In the genomic region with DNA sequence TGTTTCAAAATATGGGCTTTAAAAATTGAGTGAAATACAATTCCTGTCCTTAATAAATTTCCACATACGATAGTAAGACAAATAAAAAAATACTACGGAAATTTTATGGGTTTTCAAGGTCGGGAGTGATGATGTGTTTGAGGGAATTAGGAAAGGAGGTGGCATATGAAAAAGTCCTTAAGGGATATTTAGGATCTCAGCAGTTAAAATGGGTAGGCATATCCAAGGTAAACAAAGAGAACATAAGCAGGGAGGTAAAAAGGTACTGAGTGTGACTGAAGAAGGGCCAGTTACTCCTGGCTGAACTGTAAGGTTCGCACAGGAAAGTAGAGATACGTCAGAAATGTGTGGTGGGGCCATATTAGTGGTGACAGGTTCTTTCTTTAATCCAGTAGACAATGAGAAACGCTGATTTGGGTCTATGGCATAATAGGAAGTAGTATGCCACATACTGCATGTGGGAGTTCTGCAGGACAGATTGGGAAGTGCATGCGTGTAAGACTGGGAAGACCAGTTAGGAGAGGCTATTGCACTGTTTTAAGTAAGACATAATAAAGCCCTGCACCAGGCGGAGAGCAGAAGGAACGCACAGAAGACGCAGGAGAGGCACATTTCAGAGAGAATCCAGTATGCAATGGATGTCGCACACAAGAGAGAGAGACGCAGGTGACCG, we compare ENCODE assay signal across 8 cellular contexts. TPM values are rescaled to one million over a fixed set of nuclear protein-coding genes. Genes with fewer than 3 reads are reported as not detected.
DNase-seq lines count a peak whose midpoint lies in the region; ATAC-seq and TF ChIP-seq lines count a peak whose summit lies in the region.

No MANE protein-coding gene starts in this region.

- H4K20me1 ChIP-seq in Karpas-422 (ENCODE audit: insufficient read depth, low read depth, low read length) = peaks cover 30% of the 10 kb centered on the region

- no peak overlapping the region for H3K4me3 Mint-ChIP-seq in endothelial cell (ENCODE audit: unreplicated experiment)

- H3K27me3 Mint-ChIP-seq in endothelial cell (ENCODE audit: unreplicated experiment) = no peaks in the 10 kb centered on the region

- no peaks in the 10 kb centered on the region for H3K9me3 ChIP-seq in Karpas-422 (ENCODE audit: low read length)
- no peaks in the 10 kb centered on the region for H3K9me3 ChIP-seq in mesodermal cell (ENCODE audit: control insufficient read depth, low read length)

- no peaks in the 10 kb centered on the region for H3K27me3 ChIP-seq in Karpas-422 (ENCODE audit: low read length)

- H3K27ac Mint-ChIP-seq in endothelial cell (ENCODE audit: unreplicated experiment) = no peak overlapping the region

- peak overlapping the region; percentile 81 for H3K27ac ChIP-seq in Karpas-422 (ENCODE audit: low read length)
- peak overlapping the region; percentile 89 for H3K27ac ChIP-seq in mesodermal cell (ENCODE audit: low read depth, low read length, severe bottlenecking)
- peak overlapping the region; percentile 32 for H3K27ac ChIP-seq in urinary bladder (ENCODE audit: low read depth)

- H3K9me3 Mint-ChIP-seq in endothelial cell (ENCODE audit: unreplicated experiment) = no peaks in the 10 kb centered on the region

- H3K4me3 ChIP-seq in Karpas-422 (ENCODE audit: low read length) (peak overlapping the region; percentile 74), mesodermal cell (ENCODE audit: extremely low read depth, insufficient read depth, low read length, poor library complexity, severe bottlenecking) (peak overlapping the region; percentile 99), urinary bladder (ENCODE audit: low read depth, low read length) (peak overlapping the region; percentile 43)

- TF ChIP-seq CTCF in AG09319 (IDR thresholded peaks at IDR 0.05; ENCODE audit: low read depth, low read length) (peak; percentile 33), endothelial cell (IDR thresholded peaks at IDR 0.05; ENCODE audit: unreplicated experiment) (no peak)

- no peaks in the 10 kb centered on the region for H3K36me3 Mint-ChIP-seq in endothelial cell (ENCODE audit: low read depth, unreplicated experiment)

- 13 to 14% methylated on average over 12 of the region's 13 CpGs for WGBS in mesodermal cell (ENCODE audit: insufficient coverage in 2 of 2), 2 experiments
- WGBS in urinary bladder = 6% methylated on average over 13 of the region's 13 CpGs

- H3K4me1 ChIP-seq in Karpas-422 (ENCODE audit: low read length) = peaks cover 35% of the 10 kb centered on the region
- H3K4me1 ChIP-seq in mesodermal cell (ENCODE audit: control insufficient read depth, insufficient read depth, low read length, poor library complexity, severe bottlenecking) = peaks cover 6% of the 10 kb centered on the region
- H3K4me1 ChIP-seq in urinary bladder (ENCODE audit: insufficient read depth) = no peaks in the 10 kb centered on the region

- ATAC-seq in GM18870 (IDR thresholded peaks at IDR 0.05; ENCODE audit: unreplicated experiment) = peak; percentile 1

- H3K4me2 ChIP-seq in Karpas-422 (ENCODE audit: low read depth, low read length, poor library complexity, severe bottlenecking) = peak overlapping the region; percentile 84

- peaks cover 40% of the 10 kb centered on the region for H3K79me2 ChIP-seq in Karpas-422 (ENCODE audit: low read length)

- DNase-seq in AG09319 (ENCODE audit: extremely low read depth, low read depth) = peak; percentile 59
- DNase-seq in Karpas-422 = peak; percentile 63
- peak; percentile 77 to 79 for DNase-seq in SHP77 (lab: John Stamatoyannopoulos, UW)
- DNase-seq in endothelial cell (ENCODE audit: low spot score) = peak; percentile 25
- DNase-seq in effector CD8-positive, alpha-beta T cell (lab: John Stamatoyannopoulos, UW) = no peak

- peak overlapping the region; percentile 77 for H3K9ac ChIP-seq in Karpas-422 (ENCODE audit: low read length)

- peaks cover 31% of the 10 kb centered on the region for H3K4me1 Mint-ChIP-seq in endothelial cell (ENCODE audit: unreplicated experiment)

- H2AFZ ChIP-seq in Karpas-422 (ENCODE audit: low read length) = peak overlapping the region; percentile 71

- H3K36me3 ChIP-seq in Karpas-422 (ENCODE audit: insufficient read depth, low read length) (peaks cover 26% of the 10 kb centered on the region; the same call in 1 of the 2 replicates), mesodermal cell (ENCODE audit: control insufficient read depth, insufficient read depth, low read length) (peaks cover 16% of the 10 kb centered on the region), urinary bladder (ENCODE audit: insufficient read depth) (no peaks in the 10 kb centered on the region)

- H3K9me2 ChIP-seq in Karpas-422 (replicated peaks; ENCODE audit: insufficient read depth, low read length) = no peaks in the 10 kb centered on the region

RNA-seq across cellular contexts. Expression of a gene that starts 0.9 kb away (rescaled TPM):
- total RNA-seq in Karpas-422 (2014; rRNA removed; shearing (Covaris generic); ENCODE audit: low replicate concordance) = 172 and 178 TPM in 2 replicates
- total RNA-seq in endothelial cell (ENCODE audit: unreplicated experiment) (145 TPM), urinary bladder (81.5 TPM)
- 165 TPM for polyA plus RNA-seq in mesodermal cell (2013, experiment 1 of 2)
- 167 TPM for polyA plus RNA-seq in mesodermal cell (2013, experiment 2 of 2)
- 13.3 TPM for polyA plus RNA-seq in urinary bladder

Comparison
In these comparisons a context has a peak if more than half of its experiments do, and no peak if none do; other contexts are left out.
1. H3K27ac ChIP-seq: peak in every context shown above with its lines; median percentile 89 in mesodermal cell; 81 in Karpas-422; 32 in urinary bladder.
2. H3K4me3 ChIP-seq: peak in every context shown above with its lines; median percentile 99 in mesodermal cell; 74 in Karpas-422; 43 in urinary bladder.